ENCODE assay signal across 19 cellular contexts in genomic region chr19:9735986-9736385, GRCh38. TPM values are rescaled to one million over a fixed set of nuclear protein-coding genes. Genes with fewer than 3 reads are reported as not detected.
DNase-seq lines count a peak whose midpoint lies in the region; ATAC-seq, FAIRE-seq and TF ChIP-seq lines count a peak whose summit lies in the region.
"Had no signal": no experiment of that assay in that cellular context is flagged by ENCODE, and none has a peak within 500 bp of the region (broad histone marks: within the 10 kb centered on the region; RNA-seq: fewer than 3 reads in every experiment).

No MANE protein-coding gene starts in this region.

- peak overlapping the region in 2 of 3 donors; percentile 28 to 41 for H3K4me3 ChIP-seq in liver (ENCODE audit: low read depth in 1 of 3, low read length in 3 of 3)
- H3K4me3 ChIP-seq in right lobe of liver, result no peak overlapping the region
- no peak overlapping the region for H3K4me3 ChIP-seq in Karpas-422 (ENCODE audit: low read length)
- H3K4me3 ChIP-seq: A549, BLaER1 had no signal

- H3K36me3 Mint-ChIP-seq in central memory CD8-positive, alpha-beta T cell (ENCODE audit: insufficient read depth), result no peaks in the 10 kb centered on the region

- intact Hi-C loops in right lobe of liver (cut with DNase I), result no loop called here

- H3K9me3 ChIP-seq in liver (ENCODE audit: control insufficient read depth in 4 of 4, low read length in 3 of 4) (peaks cover 3 to 9% (median 7%) of the 10 kb centered on the region in 4 donors), right lobe of liver (peaks cover 0 to 3% (median 0%) of the 10 kb centered on the region in 4 donors), Karpas-422 (ENCODE audit: low read length) (no peaks in the 10 kb centered on the region)

- H3K27me3 ChIP-seq in liver (ENCODE audit: control insufficient read depth in 4 of 4, insufficient read depth in 4 of 4, low read length in 3 of 4), result no peaks in the 10 kb centered on the region
- H3K27me3 ChIP-seq in right lobe of liver, result no peaks in the 10 kb centered on the region
- no peaks in the 10 kb centered on the region for H3K27me3 ChIP-seq in Karpas-422 (ENCODE audit: low read length)
- H3K27me3 ChIP-seq: BLaER1 had no signal

- no peaks in the 10 kb centered on the region for H3K4me1 Mint-ChIP-seq in central memory CD8-positive, alpha-beta T cell
- H3K4me1 Mint-ChIP-seq: CD14-positive monocyte; CD4-positive, alpha-beta memory T cell; H9 had no signal

- H3K36me3 ChIP-seq in liver (ENCODE audit: control insufficient read depth in 4 of 4, insufficient read depth in 3 of 4, low read depth in 1 of 4, low read length in 3 of 4) (no peaks in the 10 kb centered on the region), right lobe of liver (no peaks in the 10 kb centered on the region), Karpas-422 (ENCODE audit: insufficient read depth, low read length) (no peaks in the 10 kb centered on the region)
- H3K36me3 ChIP-seq: BLaER1 had no signal

- no peaks in the 10 kb centered on the region for H3K4me1 ChIP-seq in liver (ENCODE audit: control insufficient read depth in 4 of 4, insufficient read depth in 4 of 4, low read length in 3 of 4)
- H3K4me1 ChIP-seq in right lobe of liver, result no peaks in the 10 kb centered on the region
- no peaks in the 10 kb centered on the region for H3K4me1 ChIP-seq in Karpas-422 (ENCODE audit: low read length)
- H3K4me1 ChIP-seq: A549, BLaER1 had no signal

- DNase-seq in right lobe of liver (no peak), Karpas-422 (peak; percentile 44), iPS-NIHi7 (ENCODE audit: extremely low spot score) (peak; percentile 41), RCC 7860 (ENCODE audit: low spot score) (no peak)
- no peak for DNase-seq in central memory CD8-positive, alpha-beta T cell (ENCODE audit: low spot score in 2 of 2)
- DNase-seq: AML-193; CD4-positive, alpha-beta memory T cell; DMS153; DMS79; GF-D8; GOT3; H9 had no signal

- no peaks in the 10 kb centered on the region for H3K27me3 Mint-ChIP-seq in central memory CD8-positive, alpha-beta T cell

- H3K9me3 Mint-ChIP-seq in central memory CD8-positive, alpha-beta T cell, result no peaks in the 10 kb centered on the region

- no peak overlapping the region for H3K4me2 ChIP-seq in Karpas-422 (ENCODE audit: low read depth, low read length, poor library complexity, severe bottlenecking)
- H3K4me2 ChIP-seq: A549, BLaER1 had no signal

- no peak for TF ChIP-seq POLR2A in right lobe of liver (IDR thresholded peaks at IDR 0.05)

- ATAC-seq in right lobe of liver (no peak), GM21576 (IDR thresholded peaks at IDR 0.05; ENCODE audit: unreplicated experiment) (no peak)
- no peak for ATAC-seq in central memory CD8-positive, alpha-beta T cell (replicated peaks; ENCODE audit: extremely low read depth, poor library complexity, severe bottlenecking)
- no peak for ATAC-seq in activated CD4-positive, CD25-positive, alpha-beta regulatory T cell treated with anti-CD3 and anti-CD28 coated beads, Interleukin-2, amount 50 U/mL, for 24 hours
- ATAC-seq: A549 had no signal

- no peak overlapping the region for H3K4me3 Mint-ChIP-seq in central memory CD8-positive, alpha-beta T cell
- H3K4me3 Mint-ChIP-seq: CD14-positive monocyte; CD4-positive, alpha-beta memory T cell; H9 had no signal

- no peaks in the 10 kb centered on the region for H4K20me1 ChIP-seq in Karpas-422 (ENCODE audit: insufficient read depth, low read depth, low read length)
- H4K20me1 ChIP-seq: BLaER1 had no signal

- no peak for TF ChIP-seq CTCF in liver (IDR thresholded peaks at IDR 0.05; ENCODE audit: low read depth, low read length, missing input control)
- TF ChIP-seq CTCF in right lobe of liver (IDR thresholded peaks at IDR 0.05), result no peak

- peak overlapping the region; percentile 80 for H3K27ac Mint-ChIP-seq in central memory CD8-positive, alpha-beta T cell (ENCODE audit: low read depth)
- H3K27ac Mint-ChIP-seq: CD4-positive, alpha-beta memory T cell had no signal

- 90% methylated on average over 10 of the region's 10 CpGs for WGBS in liver
- WGBS in right lobe of liver (ENCODE audit: insufficient coverage, low coverage, low lambda C conversion rate, missing lambda C conversion rate), result 96% methylated on average over 5 of the region's 10 CpGs

- H3K9ac ChIP-seq in liver (ENCODE audit: low read depth in 1 of 2, low read length in 2 of 2) (no peak overlapping the region), Karpas-422 (ENCODE audit: low read length) (no peak overlapping the region)
- H3K9ac ChIP-seq: BLaER1 had no signal

- no peak for TF ChIP-seq RAD21 in liver (IDR thresholded peaks at IDR 0.05)

- H3K9me2 ChIP-seq in Karpas-422 (replicated peaks; ENCODE audit: insufficient read depth, low read length), result no peaks in the 10 kb centered on the region

- no peaks in the 10 kb centered on the region for H3K79me2 ChIP-seq in Karpas-422 (ENCODE audit: low read length)

- FAIRE-seq in RCC 7860 (lab: Jason Lieb, UNC), result no peak
- FAIRE-seq: A549 had no signal

- H3K27ac ChIP-seq in liver (ENCODE audit: low read depth in 1 of 2, low read length in 2 of 2) (no peak overlapping the region), right lobe of liver (no peak overlapping the region), Karpas-422 (ENCODE audit: low read length) (no peak overlapping the region)
- H3K27ac ChIP-seq: 22Rv1, A549, BLaER1 had no signal

- H2AFZ ChIP-seq in Karpas-422 (ENCODE audit: low read length), result no peak overlapping the region

TF ChIP-seq in liver, 16 proteins besides CTCF, POLR2A, EP300 and RAD21:
- TF ChIP-seq GABPA (IDR thresholded peaks at IDR 0.05 in 1 of 2, conservative IDR thresholded peaks at IDR 0.05 in 1 of 2) (no peak), RXRA (IDR thresholded peaks at IDR 0.05) (no peak), SP1 (IDR thresholded peaks at IDR 0.05) (no peak), NR2F2 (IDR thresholded peaks at IDR 0.05) (no peak), HNF4G (IDR thresholded peaks at IDR 0.05) (no peak), REST (IDR thresholded peaks at IDR 0.05) (no peak), FOXA1 (IDR thresholded peaks at IDR 0.05) (no peak), MAX (IDR thresholded peaks at IDR 0.05) (no peak), TAF1 (conservative IDR thresholded peaks at IDR 0.05) (no peak), FOXA2 (IDR thresholded peaks at IDR 0.05) (no peak), ATF3 (IDR thresholded peaks at IDR 0.05) (no peak), HNF4A (conservative IDR thresholded peaks at IDR 0.05) (no peak), EGR1 (IDR thresholded peaks at IDR 0.05; ENCODE audit: low read depth in 2 of 2) (no peak), ZBTB33 (IDR thresholded peaks at IDR 0.05) (no peak), YY1 (IDR thresholded peaks at IDR 0.05) (no peak), JUND (IDR thresholded peaks at IDR 0.05) (no peak)

RNA-seq across cellular contexts. Expression of gene ZNF846, which starts 32.6 kb away (rescaled TPM):
- total RNA-seq in liver (1 to 10 TPM; 6.6 to 9.4 TPM), right lobe of liver (1 to 10 TPM; 2.8 to 4.6 (median 4.0) TPM)
- polyA plus RNA-seq in liver, result 1 to 10 TPM; 1.6 to 6.7 TPM
- 7.3 and 10.4 TPM in 2 replicates for total RNA-seq in Karpas-422 (2014; rRNA removed; shearing (Covaris generic); ENCODE audit: low replicate concordance)

Comparison
In these comparisons a context has a peak if more than half of its experiments do, and no peak if none do; other contexts are left out.
1. H3K4me3 ChIP-seq: peak in liver (2 of 3); none in right lobe of liver (0 of 3) and Karpas-422 (single experiment).
2. DNase-seq: peak in Karpas-422 (single experiment) and iPS-NIHi7 (single experiment); none in right lobe of liver (0 of 3), central memory CD8-positive, alpha-beta T cell (0 of 2) and RCC 7860 (single experiment).